ENCODE assay signal across 1 cellular context in the genomic region with DNA sequence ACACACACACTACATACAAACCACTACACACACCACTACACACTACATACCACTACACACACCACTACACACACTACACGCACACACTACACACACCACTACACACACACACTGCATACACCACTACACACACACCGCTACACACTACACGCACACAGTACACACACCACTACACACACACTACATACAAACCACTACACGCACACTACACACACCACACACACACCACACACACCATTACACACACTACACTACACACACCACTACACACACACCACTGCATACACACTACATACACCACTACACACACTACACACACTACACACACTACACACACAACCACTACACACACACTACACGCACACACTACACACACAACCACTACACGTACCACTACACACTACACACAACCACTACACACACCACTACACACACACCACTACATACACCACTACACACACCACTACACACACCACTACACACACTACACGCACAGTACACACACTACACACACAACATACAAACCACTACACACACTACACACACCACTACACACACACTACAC.
TF ChIP-seq lines count a peak whose summit lies in the region.

No MANE protein-coding gene starts in this region.

TF ChIP-seq in HEK293, 187 proteins besides CTCF, POLR2A, EP300 and RAD21 (continued from another document and continues in another):
- TF ChIP-seq HOXD13 (CRISPR knock-in tag; IDR thresholded peaks at IDR 0.05; ENCODE audit: borderline replicate concordance) (no peak), ZBTB7A (tag by site-specific recombination; IDR thresholded peaks at IDR 0.05; ENCODE audit: low read depth) (no peak; the same call in 1 of the 2 replicates), ZNF266 (tag by site-specific recombination; IDR thresholded peaks at IDR 0.05; ENCODE audit: low read depth) (peak; percentile 4; the same call in 1 of the 2 replicates), ZNF555 (tag by site-specific recombination; conservative IDR thresholded peaks at IDR 0.05) (no peak), GLI2 (tag by site-specific recombination; IDR thresholded peaks at IDR 0.05; ENCODE audit: borderline replicate concordance, low read depth) (no peak), GLI4 (tag by site-specific recombination; IDR thresholded peaks at IDR 0.05) (no peak), ZNF2 (tag by site-specific recombination; IDR thresholded peaks at IDR 0.05) (peak; percentile 18; the same call in 1 of the 2 replicates), ZNF248 (tag by site-specific recombination; IDR thresholded peaks at IDR 0.05) (no peak), ZSCAN23 (tag by site-specific recombination; IDR thresholded peaks at IDR 0.05) (no peak; the same call in 1 of the 2 replicates), ZNF23 (tag by site-specific recombination; IDR thresholded peaks at IDR 0.05; ENCODE audit: borderline replicate concordance) (0 out of 2 replicates have a peak, but pooled peaks have one; percentile 46), MEIS1 (CRISPR knock-in tag; IDR thresholded peaks at IDR 0.05; ENCODE audit: borderline replicate concordance) (no peak), ZNF140 (tag by site-specific recombination; IDR thresholded peaks at IDR 0.05) (peak; percentile 22; the same call in 1 of the 2 replicates), ZNF394 (tag by site-specific recombination; IDR thresholded peaks at IDR 0.05; ENCODE audit: borderline replicate concordance) (no peak), ZXDB (tag by site-specific recombination; IDR thresholded peaks at IDR 0.05) (no peak), KLF1 (tag by site-specific recombination; IDR thresholded peaks at IDR 0.05) (peak; percentile 21; the same call in 1 of the 2 replicates), ZNF791 (tag by site-specific recombination; IDR thresholded peaks at IDR 0.05) (no peak; the same call in 1 of the 2 replicates), ZNF501 (tag by site-specific recombination; IDR thresholded peaks at IDR 0.05) (no peak), ZNF169 (tag by site-specific recombination; IDR thresholded peaks at IDR 0.05) (peak; percentile 83; the same call in 1 of the 2 replicates), ZNF175 (tag by site-specific recombination; IDR thresholded peaks at IDR 0.05) (no peak; the same call in 1 of the 2 replicates), GLIS2 (tag by site-specific recombination; IDR thresholded peaks at IDR 0.05) (no peak), ZNF302 (tag by site-specific recombination; IDR thresholded peaks at IDR 0.05; ENCODE audit: low read depth) (0 out of 2 replicates have a peak, but pooled peaks have one; percentile 5), ZNF214 (tag by site-specific recombination; IDR thresholded peaks at IDR 0.05; ENCODE audit: borderline replicate concordance) (no peak), ZNF629 (tag by site-specific recombination; IDR thresholded peaks at IDR 0.05) (no peak), ZNF366 (tag by site-specific recombination; conservative IDR thresholded peaks at IDR 0.05) (no peak), ZNF624 (tag by site-specific recombination; IDR thresholded peaks at IDR 0.05) (no peak), ZBTB17 (tag by site-specific recombination; IDR thresholded peaks at IDR 0.05) (no peak), ZNF660 (tag by site-specific recombination; IDR thresholded peaks at IDR 0.05) (no peak), OSR2 (tag by site-specific recombination; IDR thresholded peaks at IDR 0.05) (no peak), ZFHX2 (tag by site-specific recombination; conservative IDR thresholded peaks at IDR 0.05) (no peak), ZNF610 (tag by site-specific recombination; IDR thresholded peaks at IDR 0.05; ENCODE audit: borderline replicate concordance) (no peak), ZNF701 (tag by site-specific recombination; IDR thresholded peaks at IDR 0.05) (no peak), ZNF223 (tag by site-specific recombination; IDR thresholded peaks at IDR 0.05) (no peak), OVOL3 (tag by site-specific recombination; IDR thresholded peaks at IDR 0.05) (peak; percentile 43; the same call in 1 of the 2 replicates), ZNF76 (tag by site-specific recombination; IDR thresholded peaks at IDR 0.05; ENCODE audit: borderline replicate concordance, low read depth) (0 out of 2 replicates have a peak, but pooled peaks have one; percentile 10), ZBTB48 (tag by site-specific recombination; IDR thresholded peaks at IDR 0.05) (no peak), ZNF274 (IDR thresholded peaks at IDR 0.05; ENCODE audit: low read length) (no peak), ZNF274 (tag by site-specific recombination; IDR thresholded peaks at IDR 0.05; ENCODE audit: borderline replicate concordance) (peak; percentile 8; the same call in 1 of the 2 replicates), RBAK (tag by site-specific recombination; IDR thresholded peaks at IDR 0.05) (no peak), ZNF544 (tag by site-specific recombination; IDR thresholded peaks at IDR 0.05) (peak; percentile 11; the same call in 1 of the 2 replicates), ZNF114 (tag by site-specific recombination; IDR thresholded peaks at IDR 0.05) (0 out of 2 replicates have a peak, but pooled peaks have one; percentile 49), BCL11A (tag by site-specific recombination; IDR thresholded peaks at IDR 0.05; ENCODE audit: low read depth) (no peak)
- TF ChIP-seq, protein P1, sequence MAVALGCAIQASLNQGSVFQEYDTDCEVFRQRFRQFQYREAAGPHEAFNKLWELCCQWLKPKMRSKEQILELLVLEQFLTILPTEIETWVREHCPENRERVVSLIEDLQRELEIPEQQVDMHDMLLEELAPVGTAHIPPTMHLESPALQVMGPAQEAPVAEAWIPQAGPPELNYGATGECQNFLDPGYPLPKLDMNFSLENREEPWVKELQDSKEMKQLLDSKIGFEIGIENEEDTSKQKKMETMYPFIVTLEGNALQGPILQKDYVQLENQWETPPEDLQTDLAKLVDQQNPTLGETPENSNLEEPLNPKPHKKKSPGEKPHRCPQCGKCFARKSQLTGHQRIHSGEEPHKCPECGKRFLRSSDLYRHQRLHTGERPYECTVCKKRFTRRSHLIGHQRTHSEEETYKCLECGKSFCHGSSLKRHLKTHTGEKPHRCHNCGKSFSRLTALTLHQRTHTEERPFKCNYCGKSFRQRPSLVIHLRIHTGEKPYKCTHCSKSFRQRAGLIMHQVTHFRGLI (tag by site-specific recombination; IDR thresholded peaks at IDR 0.05) = no peak
- TF ChIP-seq, protein P2, sequence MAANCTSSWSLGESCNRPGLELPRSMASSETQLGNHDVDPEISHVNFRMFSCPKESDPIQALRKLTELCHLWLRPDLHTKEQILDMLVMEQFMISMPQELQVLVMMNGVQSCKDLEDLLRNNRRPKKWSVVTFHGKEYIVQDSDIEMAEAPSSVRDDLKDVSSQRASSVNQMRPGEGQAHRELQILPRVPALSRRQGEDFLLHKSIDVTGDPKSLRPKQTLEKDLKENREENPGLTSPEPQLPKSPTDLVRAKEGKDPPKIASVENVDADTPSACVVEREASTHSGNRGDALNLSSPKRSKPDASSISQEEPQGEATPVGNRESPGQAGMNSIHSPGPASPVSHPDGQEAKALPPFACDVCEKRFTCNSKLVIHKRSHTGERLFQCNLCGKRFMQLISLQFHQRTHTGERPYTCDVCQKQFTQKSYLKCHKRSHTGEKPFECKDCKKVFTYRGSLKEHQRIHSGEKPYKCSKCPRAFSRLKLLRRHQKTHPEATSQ (tag by site-specific recombination; IDR thresholded peaks at IDR 0.05) = 0 out of 2 replicates have a peak, but pooled peaks have one; percentile 44
- TF ChIP-seq, protein P3, sequence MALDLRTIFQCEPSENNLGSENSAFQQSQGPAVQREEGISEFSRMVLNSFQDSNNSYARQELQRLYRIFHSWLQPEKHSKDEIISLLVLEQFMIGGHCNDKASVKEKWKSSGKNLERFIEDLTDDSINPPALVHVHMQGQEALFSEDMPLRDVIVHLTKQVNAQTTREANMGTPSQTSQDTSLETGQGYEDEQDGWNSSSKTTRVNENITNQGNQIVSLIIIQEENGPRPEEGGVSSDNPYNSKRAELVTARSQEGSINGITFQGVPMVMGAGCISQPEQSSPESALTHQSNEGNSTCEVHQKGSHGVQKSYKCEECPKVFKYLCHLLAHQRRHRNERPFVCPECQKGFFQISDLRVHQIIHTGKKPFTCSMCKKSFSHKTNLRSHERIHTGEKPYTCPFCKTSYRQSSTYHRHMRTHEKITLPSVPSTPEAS (tag by site-specific recombination; IDR thresholded peaks at IDR 0.05) = peak; percentile 6
- TF ChIP-seq, protein P4, sequence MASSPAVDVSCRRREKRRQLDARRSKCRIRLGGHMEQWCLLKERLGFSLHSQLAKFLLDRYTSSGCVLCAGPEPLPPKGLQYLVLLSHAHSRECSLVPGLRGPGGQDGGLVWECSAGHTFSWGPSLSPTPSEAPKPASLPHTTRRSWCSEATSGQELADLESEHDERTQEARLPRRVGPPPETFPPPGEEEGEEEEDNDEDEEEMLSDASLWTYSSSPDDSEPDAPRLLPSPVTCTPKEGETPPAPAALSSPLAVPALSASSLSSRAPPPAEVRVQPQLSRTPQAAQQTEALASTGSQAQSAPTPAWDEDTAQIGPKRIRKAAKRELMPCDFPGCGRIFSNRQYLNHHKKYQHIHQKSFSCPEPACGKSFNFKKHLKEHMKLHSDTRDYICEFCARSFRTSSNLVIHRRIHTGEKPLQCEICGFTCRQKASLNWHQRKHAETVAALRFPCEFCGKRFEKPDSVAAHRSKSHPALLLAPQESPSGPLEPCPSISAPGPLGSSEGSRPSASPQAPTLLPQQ (tag by site-specific recombination; IDR thresholded peaks at IDR 0.05) = no peak
- TF ChIP-seq, protein P5, sequence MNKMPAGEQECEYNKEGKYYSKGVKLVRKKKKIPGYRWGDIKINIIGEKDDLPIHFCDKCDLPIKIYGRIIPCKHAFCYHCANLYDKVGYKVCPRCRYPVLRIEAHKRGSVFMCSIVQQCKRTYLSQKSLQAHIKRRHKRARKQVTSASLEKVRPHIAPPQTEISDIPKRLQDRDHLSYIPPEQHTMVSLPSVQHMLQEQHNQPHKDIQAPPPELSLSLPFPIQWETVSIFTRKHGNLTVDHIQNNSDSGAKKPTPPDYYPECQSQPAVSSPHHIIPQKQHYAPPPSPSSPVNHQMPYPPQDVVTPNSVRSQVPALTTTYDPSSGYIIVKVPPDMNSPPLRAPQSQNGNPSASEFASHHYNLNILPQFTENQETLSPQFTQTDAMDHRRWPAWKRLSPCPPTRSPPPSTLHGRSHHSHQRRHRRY (tag by site-specific recombination; IDR thresholded peaks at IDR 0.05) = no peak
- TF ChIP-seq, protein P6, sequence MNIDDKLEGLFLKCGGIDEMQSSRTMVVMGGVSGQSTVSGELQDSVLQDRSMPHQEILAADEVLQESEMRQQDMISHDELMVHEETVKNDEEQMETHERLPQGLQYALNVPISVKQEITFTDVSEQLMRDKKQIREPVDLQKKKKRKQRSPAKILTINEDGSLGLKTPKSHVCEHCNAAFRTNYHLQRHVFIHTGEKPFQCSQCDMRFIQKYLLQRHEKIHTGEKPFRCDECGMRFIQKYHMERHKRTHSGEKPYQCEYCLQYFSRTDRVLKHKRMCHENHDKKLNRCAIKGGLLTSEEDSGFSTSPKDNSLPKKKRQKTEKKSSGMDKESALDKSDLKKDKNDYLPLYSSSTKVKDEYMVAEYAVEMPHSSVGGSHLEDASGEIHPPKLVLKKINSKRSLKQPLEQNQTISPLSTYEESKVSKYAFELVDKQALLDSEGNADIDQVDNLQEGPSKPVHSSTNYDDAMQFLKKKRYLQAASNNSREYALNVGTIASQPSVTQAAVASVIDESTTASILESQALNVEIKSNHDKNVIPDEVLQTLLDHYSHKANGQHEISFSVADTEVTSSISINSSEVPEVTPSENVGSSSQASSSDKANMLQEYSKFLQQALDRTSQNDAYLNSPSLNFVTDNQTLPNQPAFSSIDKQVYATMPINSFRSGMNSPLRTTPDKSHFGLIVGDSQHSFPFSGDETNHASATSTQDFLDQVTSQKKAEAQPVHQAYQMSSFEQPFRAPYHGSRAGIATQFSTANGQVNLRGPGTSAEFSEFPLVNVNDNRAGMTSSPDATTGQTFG (tag by site-specific recombination; IDR thresholded peaks at IDR 0.05; ENCODE audit: borderline replicate concordance) = peak; percentile 13; the same call in 1 of the 2 replicates
- TF ChIP-seq, protein P7, sequence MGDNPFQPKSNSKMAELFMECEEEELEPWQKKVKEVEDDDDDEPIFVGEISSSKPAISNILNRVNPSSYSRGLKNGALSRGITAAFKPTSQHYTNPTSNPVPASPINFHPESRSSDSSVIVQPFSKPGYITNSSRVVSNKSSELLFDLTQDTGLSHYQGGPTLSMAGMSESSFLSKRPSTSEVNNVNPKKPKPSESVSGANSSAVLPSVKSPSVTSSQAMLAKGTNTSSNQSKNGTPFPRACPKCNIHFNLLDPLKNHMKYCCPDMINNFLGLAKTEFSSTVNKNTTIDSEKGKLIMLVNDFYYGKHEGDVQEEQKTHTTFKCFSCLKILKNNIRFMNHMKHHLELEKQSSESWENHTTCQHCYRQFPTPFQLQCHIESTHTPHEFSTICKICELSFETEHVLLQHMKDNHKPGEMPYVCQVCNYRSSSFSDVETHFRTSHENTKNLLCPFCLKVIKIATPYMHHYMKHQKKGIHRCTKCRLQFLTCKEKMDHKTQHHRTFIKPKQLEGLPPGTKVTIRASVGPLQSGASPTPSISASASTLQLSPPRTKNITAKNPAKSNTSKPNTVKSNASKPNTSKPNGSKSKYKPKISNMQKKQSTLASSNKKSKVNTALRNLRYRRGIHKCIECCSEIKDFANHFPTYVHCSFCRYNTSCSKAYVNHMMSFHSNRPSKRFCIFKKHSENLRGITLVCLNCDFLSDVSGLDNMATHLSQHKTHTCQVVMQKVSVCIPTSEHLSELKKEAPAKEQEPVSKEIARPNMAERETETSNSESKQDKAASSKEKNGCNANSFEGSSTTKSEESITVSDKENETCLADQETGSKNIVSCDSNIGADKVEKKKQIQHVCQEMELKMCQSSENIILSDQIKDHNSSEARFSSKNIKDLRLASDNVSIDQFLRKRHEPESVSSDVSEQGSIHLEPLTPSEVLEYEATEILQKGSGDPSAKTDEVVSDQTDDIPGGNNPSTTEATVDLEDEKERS (tag by site-specific recombination; IDR thresholded peaks at IDR 0.05) = no peak
- TF ChIP-seq, protein P8, sequence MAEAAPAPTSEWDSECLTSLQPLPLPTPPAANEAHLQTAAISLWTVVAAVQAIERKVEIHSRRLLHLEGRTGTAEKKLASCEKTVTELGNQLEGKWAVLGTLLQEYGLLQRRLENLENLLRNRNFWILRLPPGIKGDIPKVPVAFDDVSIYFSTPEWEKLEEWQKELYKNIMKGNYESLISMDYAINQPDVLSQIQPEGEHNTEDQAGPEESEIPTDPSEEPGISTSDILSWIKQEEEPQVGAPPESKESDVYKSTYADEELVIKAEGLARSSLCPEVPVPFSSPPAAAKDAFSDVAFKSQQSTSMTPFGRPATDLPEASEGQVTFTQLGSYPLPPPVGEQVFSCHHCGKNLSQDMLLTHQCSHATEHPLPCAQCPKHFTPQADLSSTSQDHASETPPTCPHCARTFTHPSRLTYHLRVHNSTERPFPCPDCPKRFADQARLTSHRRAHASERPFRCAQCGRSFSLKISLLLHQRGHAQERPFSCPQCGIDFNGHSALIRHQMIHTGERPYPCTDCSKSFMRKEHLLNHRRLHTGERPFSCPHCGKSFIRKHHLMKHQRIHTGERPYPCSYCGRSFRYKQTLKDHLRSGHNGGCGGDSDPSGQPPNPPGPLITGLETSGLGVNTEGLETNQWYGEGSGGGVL (tag by site-specific recombination; IDR thresholded peaks at IDR 0.05) = no peak
- TF ChIP-seq, protein P9, sequence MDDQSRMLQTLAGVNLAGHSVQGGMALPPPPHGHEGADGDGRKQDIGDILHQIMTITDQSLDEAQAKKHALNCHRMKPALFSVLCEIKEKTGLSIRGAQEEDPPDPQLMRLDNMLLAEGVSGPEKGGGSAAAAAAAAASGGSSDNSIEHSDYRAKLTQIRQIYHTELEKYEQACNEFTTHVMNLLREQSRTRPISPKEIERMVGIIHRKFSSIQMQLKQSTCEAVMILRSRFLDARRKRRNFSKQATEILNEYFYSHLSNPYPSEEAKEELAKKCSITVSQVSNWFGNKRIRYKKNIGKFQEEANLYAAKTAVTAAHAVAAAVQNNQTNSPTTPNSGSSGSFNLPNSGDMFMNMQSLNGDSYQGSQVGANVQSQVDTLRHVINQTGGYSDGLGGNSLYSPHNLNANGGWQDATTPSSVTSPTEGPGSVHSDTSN (CRISPR knock-in tag; IDR thresholded peaks at IDR 0.05) = no peak
